ENCODE assay signal across 23 cellular contexts in genomic region chr3:170896781-170897180, GRCh38.
"Had no signal": no experiment of that assay in that cellular context is flagged by ENCODE, and none has a peak within 500 bp of the region (broad histone marks: within the 10 kb centered on the region; RNA-seq: fewer than 3 reads in every experiment).

No MANE protein-coding gene starts in this region.

- H3K27ac Mint-ChIP-seq: immature natural killer cell; mesothelial cell of epicardium; naive thymus-derived CD4-positive, alpha-beta T cell had no signal

- H3K4me3 ChIP-seq: coronary artery, dorsolateral prefrontal cortex, esophagus muscularis mucosa, gastroesophageal sphincter, heart left ventricle, hepatocyte, left ventricle myocardium inferior, lower lobe of right lung, mucosa of descending colon had no signal

- H2AFZ ChIP-seq: hepatocyte had no signal

- H3K4me3 Mint-ChIP-seq: immature natural killer cell; mesothelial cell of epicardium; naive thymus-derived CD4-positive, alpha-beta T cell had no signal

- H3K27ac ChIP-seq: coronary artery, dorsolateral prefrontal cortex, esophagus muscularis mucosa, foreskin keratinocyte, gastroesophageal sphincter, heart left ventricle, hepatocyte, left ventricle myocardium inferior, lower lobe of right lung had no signal

- H3K4me1 ChIP-seq: esophagus muscularis mucosa, foreskin keratinocyte, gastroesophageal sphincter, heart left ventricle, lower lobe of right lung had no signal

- DNase-seq: dermis blood vessel endothelial cell; dorsolateral prefrontal cortex; effector CD4-positive, alpha-beta T cell; effector memory CD4-positive, alpha-beta T cell; foreskin keratinocyte; heart left ventricle; hypothalamus; immature natural killer cell; islet precursor cell; kidney; kidney glomerular epithelial cell; left ventricle myocardium inferior; lower lobe of right lung; mesenchymal stem cell; mucosa of descending colon; naive thymus-derived CD4-positive, alpha-beta T cell had no signal

- H3K27me3 Mint-ChIP-seq: naive thymus-derived CD4-positive, alpha-beta T cell had no signal

- H3K27me3 ChIP-seq: dorsolateral prefrontal cortex, esophagus muscularis mucosa, foreskin keratinocyte, gastroesophageal sphincter, heart left ventricle, hepatocyte had no signal

- FAIRE-seq: endothelial cell of umbilical vein, frontal cortex, kidney had no signal

- H3K9me3 Mint-ChIP-seq: immature natural killer cell had no signal

- ATAC-seq: foreskin keratinocyte; gastroesophageal sphincter; heart left ventricle; lower lobe of right lung; mucosa of descending colon; naive thymus-derived CD4-positive, alpha-beta T cell had no signal

- H3K79me2 ChIP-seq: hepatocyte had no signal

- H3K4me1 Mint-ChIP-seq: immature natural killer cell, mesothelial cell of epicardium had no signal

- H3K36me3 ChIP-seq: lower lobe of right lung had no signal

- H3K4me2 ChIP-seq: hepatocyte had no signal

- H3K9me3 ChIP-seq: esophagus muscularis mucosa, gastroesophageal sphincter, heart left ventricle, left ventricle myocardium inferior, lower lobe of right lung, mucosa of descending colon had no signal
